11 cellular contexts compared by ENCODE assay signal in the genomic region with DNA sequence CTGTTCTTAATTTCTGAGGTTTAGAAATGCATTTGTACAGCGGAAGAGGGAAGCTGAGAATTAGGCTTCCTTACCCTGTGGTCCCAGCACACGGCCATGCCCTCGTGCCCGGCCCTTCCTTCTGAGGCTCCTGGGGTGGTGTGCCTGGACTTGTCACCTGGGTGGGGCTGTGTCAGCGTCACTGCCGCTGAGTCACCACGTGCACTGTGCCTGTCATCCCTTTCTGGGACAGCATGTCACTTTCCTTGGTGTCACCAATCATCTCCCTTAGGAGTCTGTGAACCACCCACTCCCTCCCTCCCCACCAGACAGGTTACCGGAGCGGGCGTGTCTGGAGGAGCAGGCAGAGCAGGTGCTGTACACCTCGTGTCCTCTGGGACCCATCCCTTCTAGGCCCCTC.
DNase-seq lines count a peak whose midpoint lies in the region; ATAC-seq and TF ChIP-seq lines count a peak whose summit lies in the region.
"Had no signal": no experiment of that assay in that cellular context is flagged by ENCODE, and none has a peak within 500 bp of the region (broad histone marks: within the 10 kb centered on the region; RNA-seq: fewer than 3 reads in every experiment).

No MANE protein-coding gene starts in this region.

- DNase-seq in activated naive CD4-positive, alpha-beta T cell treated with anti-CD3 and anti-CD28 coated beads, Interleukin-2, amount 10 ng/mL, durations not matched to agents 7 days and 5 days = peak; percentile 27
- DNase-seq in activated naive CD4-positive, alpha-beta T cell (lab: John Stamatoyannopoulos, UW) = no peak
- DNase-seq in SW480 (ENCODE audit: low spot score) (peak; percentile 85), esophagus squamous epithelium (lab: John Stamatoyannopoulos, UW) (no peak), upper lobe of right lung (peak; percentile 64), tibial nerve (ENCODE audit: low spot score in 2 of 2) (no peak), retina (no peak)
- DNase-seq in stimulated activated CD4-positive, alpha-beta T cell treated with anti-CD3 and anti-CD28 coated beads, Interleukin-4, amount 100 ng/mL, for 4 hours = no peak
- DNase-seq: activated CD8-positive, alpha-beta memory T cell treated with anti-CD3 and anti-CD28 coated beads for 24 hours; CD8-positive, alpha-beta memory T cell had no signal

- 45 to 65% methylated on average over 10 to 11 of the region's 11 CpGs for WGBS in esophagus squamous epithelium, 2 donors
- WGBS in tibial nerve, 2 donors = 77 to 95% methylated on average over 11 of the region's 11 CpGs

- TF ChIP-seq CTCF in esophagus squamous epithelium (IDR thresholded peaks at IDR 0.05) (no peak), upper lobe of right lung (IDR thresholded peaks at IDR 0.05) (no peak), tibial nerve (IDR thresholded peaks at IDR 0.05) (no peak)

- H3K4me1 ChIP-seq in esophagus squamous epithelium = peaks cover 11 to 58% (median 16%) of the 10 kb centered on the region in 3 donors
- H3K4me1 ChIP-seq in upper lobe of right lung = no peaks in the 10 kb centered on the region
- no peaks in the 10 kb centered on the region for H3K4me1 ChIP-seq in tibial nerve

- intact Hi-C loops in esophagus squamous epithelium (cut with DNase I) (no loop called here), upper lobe of right lung (cut with DNase I) (no loop called here)

- H3K27me3 Mint-ChIP-seq in activated naive CD4-positive, alpha-beta T cell treated with anti-CD3 and anti-CD28 coated beads, Interleukin-2, amount 10 ng/mL, durations not matched to agents 7 days and 5 days = no peaks in the 10 kb centered on the region
- H3K27me3 Mint-ChIP-seq: CD8-positive, alpha-beta memory T cell; dendritic cell treated with granulocyte-macrophage colony-stimulating factor and Interleukin-4, amounts not matched to agents 40 ng/mL and 50 ng/mL, for 4 days had no signal

- H3K4me3 ChIP-seq in esophagus squamous epithelium (no peak overlapping the region), upper lobe of right lung (no peak overlapping the region), tibial nerve (no peak overlapping the region)

- no peak overlapping the region for H3K4me3 Mint-ChIP-seq in activated naive CD4-positive, alpha-beta T cell treated with anti-CD3 and anti-CD28 coated beads, Interleukin-2, amount 10 ng/mL, durations not matched to agents 7 days and 5 days
- H3K4me3 Mint-ChIP-seq: CD8-positive, alpha-beta memory T cell; dendritic cell treated with granulocyte-macrophage colony-stimulating factor and Interleukin-4, amounts not matched to agents 40 ng/mL and 50 ng/mL, for 4 days had no signal

- no peaks in the 10 kb centered on the region for H3K9me3 Mint-ChIP-seq in activated naive CD4-positive, alpha-beta T cell treated with anti-CD3 and anti-CD28 coated beads, Interleukin-2, amount 10 ng/mL, durations not matched to agents 7 days and 5 days
- H3K9me3 Mint-ChIP-seq: CD8-positive, alpha-beta memory T cell; dendritic cell treated with granulocyte-macrophage colony-stimulating factor and Interleukin-4, amounts not matched to agents 40 ng/mL and 50 ng/mL, for 4 days had no signal

- H3K36me3 ChIP-seq in esophagus squamous epithelium = peaks cover 0 to 5% (median 0%) of the 10 kb centered on the region in 3 donors
- no peaks in the 10 kb centered on the region for H3K36me3 ChIP-seq in upper lobe of right lung
- H3K36me3 ChIP-seq in tibial nerve = no peaks in the 10 kb centered on the region

- no peak for TF ChIP-seq EP300 in tibial nerve (IDR thresholded peaks at IDR 0.05)

- H3K9me3 ChIP-seq in esophagus squamous epithelium (no peaks in the 10 kb centered on the region), upper lobe of right lung (no peaks in the 10 kb centered on the region), tibial nerve (no peaks in the 10 kb centered on the region)

- TF ChIP-seq POLR2A in esophagus squamous epithelium (IDR thresholded peaks at IDR 0.05) = peak in 2 of 4 donors; percentile 12 to 42
- TF ChIP-seq POLR2A in tibial nerve (IDR thresholded peaks at IDR 0.05) = no peak

- peak overlapping the region; percentile 75 for H3K27ac Mint-ChIP-seq in activated naive CD4-positive, alpha-beta T cell treated with anti-CD3 and anti-CD28 coated beads, Interleukin-2, amount 10 ng/mL, durations not matched to agents 7 days and 5 days
- H3K27ac Mint-ChIP-seq: CD8-positive, alpha-beta memory T cell; dendritic cell treated with granulocyte-macrophage colony-stimulating factor and Interleukin-4, amounts not matched to agents 40 ng/mL and 50 ng/mL, for 4 days had no signal

- H3K27me3 ChIP-seq in esophagus squamous epithelium (no peaks in the 10 kb centered on the region), upper lobe of right lung (no peaks in the 10 kb centered on the region), tibial nerve (no peaks in the 10 kb centered on the region)

- peaks cover 11% of the 10 kb centered on the region for H3K4me1 Mint-ChIP-seq in activated naive CD4-positive, alpha-beta T cell treated with anti-CD3 and anti-CD28 coated beads, Interleukin-2, amount 10 ng/mL, durations not matched to agents 7 days and 5 days

- CTCF ChIA-PET in activated naive CD4-positive, alpha-beta T cell treated with anti-CD3 and anti-CD28 coated beads, Interleukin-2, amount 10 ng/mL, durations not matched to agents 7 days and 5 days (lab: Charles Lee) = no interaction called here

- H3K36me3 Mint-ChIP-seq in activated naive CD4-positive, alpha-beta T cell treated with anti-CD3 and anti-CD28 coated beads, Interleukin-2, amount 10 ng/mL, durations not matched to agents 7 days and 5 days = peaks cover 3% of the 10 kb centered on the region

- H3K27ac ChIP-seq in esophagus squamous epithelium = peak overlapping the region; percentile 65 to 92 (median 80)
- H3K27ac ChIP-seq in upper lobe of right lung = no peak overlapping the region
- no peak overlapping the region for H3K27ac ChIP-seq in tibial nerve

- peak; percentile 61 for ATAC-seq in upper lobe of right lung

Comparison
In these comparisons a context has a peak if more than half of its experiments do, and no peak if none do; other contexts are left out.
1. DNase-seq: peak in activated naive CD4-positive, alpha-beta T cell treated with anti-CD3 and anti-CD28 coated beads, Interleukin-2, amount 10 ng/mL, durations not matched to agents 7 days and 5 days (single experiment), SW480 (single experiment) and upper lobe of right lung (single experiment); none in activated naive CD4-positive, alpha-beta T cell (0 of 4), esophagus squamous epithelium (single experiment), tibial nerve (0 of 2), retina (single experiment) and stimulated activated CD4-positive, alpha-beta T cell treated with anti-CD3 and anti-CD28 coated beads, Interleukin-4, amount 100 ng/mL, for 4 hours (0 of 2).
2. H3K27ac ChIP-seq: peak in esophagus squamous epithelium (4 of 4); none in upper lobe of right lung (single experiment) and tibial nerve (0 of 4).